Comparison of ENCODE assay signal across 8 cellular contexts in genomic region chr9:113221003-113221799, GRCh38. TPM values are rescaled to one million over a fixed set of nuclear protein-coding genes. Genes with fewer than 3 reads are reported as not detected.
DNase-seq lines count a peak whose midpoint lies in the region; ATAC-seq and TF ChIP-seq lines count a peak whose summit lies in the region.

FKBP15 (minus strand) TSS chr9:113221277; CDS start chr9:113221243, 34 bp downstream.
SLC31A1 (plus strand) TSS chr9:113221544; CDS start chr9:113256149, 34,605 bp downstream.

- H3K36me3 ChIP-seq in DOHH2 (ENCODE audit: control insufficient read depth, low read length) (peaks cover 55% of the 10 kb centered on the region), GM23338 (ENCODE audit: insufficient read depth) (no peaks in the 10 kb centered on the region)

- H3K4me2 ChIP-seq in DOHH2 (ENCODE audit: low read length) (peak within 1 kb of the TSS; percentile 93), GM23338 (peak within 1 kb of the TSS; percentile 99)

- peak; percentile 88 for ATAC-seq in GM23338
- ATAC-seq in natural killer cell: peak; percentile 91 to 99 (median 95)

- H3K4me3 Mint-ChIP-seq in GM23338 (peak within 1 kb of the TSS; percentile 98), natural killer cell (peak within 1 kb of the TSS; percentile 97)
- peak within 1 kb of the TSS; percentile 92 for H3K4me3 Mint-ChIP-seq in activated T-helper 2 cell treated with anti-CD3 and anti-CD28 coated beads, Interferon-gamma antibody, Interleukin-2, Interleukin-4, amounts not matched to agents 10 μg/mL and 5 μg/mL and 100 μg/mL, durations not matched to agents 14 hours and 24 hours and 36 hours (ENCODE audit: low read depth)

- peak within 1 kb of the TSS; percentile 95 for H3K27ac Mint-ChIP-seq in GM23338
- H3K27ac Mint-ChIP-seq in activated T-helper 2 cell treated with anti-CD3 and anti-CD28 coated beads, Interferon-gamma antibody, Interleukin-2, Interleukin-4, amounts not matched to agents 10 μg/mL and 5 μg/mL and 100 μg/mL, durations not matched to agents 14 hours and 24 hours and 36 hours: peak within 1 kb of the TSS; percentile 78
- H3K27ac Mint-ChIP-seq in natural killer cell: peak within 1 kb of the TSS; percentile 82 to 92

- H3K36me3 Mint-ChIP-seq in GM23338 (ENCODE audit: low read depth): no peaks in the 10 kb centered on the region; the same call in 2 of the 3 replicates
- peaks cover 31% of the 10 kb centered on the region for H3K36me3 Mint-ChIP-seq in activated T-helper 2 cell treated with anti-CD3 and anti-CD28 coated beads, Interferon-gamma antibody, Interleukin-2, Interleukin-4, amounts not matched to agents 10 μg/mL and 5 μg/mL and 100 μg/mL, durations not matched to agents 14 hours and 24 hours and 36 hours (ENCODE audit: low read depth)
- no peaks in the 10 kb centered on the region for H3K36me3 Mint-ChIP-seq in natural killer cell

- intact Hi-C loops in activated T-helper 2 cell treated with anti-CD3 and anti-CD28 coated beads, Interferon-gamma antibody, Interleukin-2, Interleukin-4, amounts not matched to agents 10 μg/mL and 5 μg/mL and 100 μg/mL, durations not matched to agents 14 hours and 24 hours and 36 hours (cut with micrococcal nuclease): loop anchor here (1.0 to 5.0 kb wide), 6 partner anchors 54 to 734 kb away; partner anchors contain the start of genes ALAD, C9orf43, CDC26 and KIAA1958
- intact Hi-C loops in natural killer cell (cut with micrococcal nuclease): loop anchor here (1.0 to 5.0 kb wide), 3 partner anchors 54 to 190 kb away; partner anchors contain the start of genes C9orf43, CDC26, POLE3 and PRPF4

- H3F3A ChIP-seq in DOHH2 (ENCODE audit: control insufficient read depth, insufficient read depth) (peaks cover 17% of the 10 kb centered on the region), GM23338 (replicated peaks; ENCODE audit: low read depth) (no peaks in the 10 kb centered on the region)

- peaks cover 95% of the 10 kb centered on the region for H3K79me2 ChIP-seq in DOHH2 (ENCODE audit: control insufficient read depth, low read length)
- H3K79me2 ChIP-seq in GM23338 (replicated peaks; ENCODE audit: insufficient read depth): peaks cover 55% of the 10 kb centered on the region

- peaks cover 9% of the 10 kb centered on the region for H3K27me3 Mint-ChIP-seq in GM23338 (ENCODE audit: insufficient read depth, low read depth, poor library complexity)
- H3K27me3 Mint-ChIP-seq in activated T-helper 2 cell treated with anti-CD3 and anti-CD28 coated beads, Interferon-gamma antibody, Interleukin-2, Interleukin-4, amounts not matched to agents 10 μg/mL and 5 μg/mL and 100 μg/mL, durations not matched to agents 14 hours and 24 hours and 36 hours (ENCODE audit: low read depth): no peaks in the 10 kb centered on the region
- no peaks in the 10 kb centered on the region for H3K27me3 Mint-ChIP-seq in natural killer cell (ENCODE audit: low read depth in 2 of 2)

- H3K9me3 Mint-ChIP-seq in GM23338: no peaks in the 10 kb centered on the region
- H3K9me3 Mint-ChIP-seq in activated T-helper 2 cell treated with anti-CD3 and anti-CD28 coated beads, Interferon-gamma antibody, Interleukin-2, Interleukin-4, amounts not matched to agents 10 μg/mL and 5 μg/mL and 100 μg/mL, durations not matched to agents 14 hours and 24 hours and 36 hours: no peaks in the 10 kb centered on the region
- H3K9me3 Mint-ChIP-seq in natural killer cell: no peaks in the 10 kb centered on the region

- DNase-seq in GM23338 (ENCODE audit: low spot score): peak; percentile 98
- peak; percentile 98 for DNase-seq in LHCN-M2 (ENCODE audit: low read depth)
- peak; percentile 96 for DNase-seq in RPMI8226
- peak; percentile 94 for DNase-seq in activated T-helper 2 cell treated with anti-CD3 and anti-CD28 coated beads, Interferon-gamma antibody, Interleukin-2, Interleukin-4, amounts not matched to agents 10 μg/mL and 5 μg/mL and 100 μg/mL, durations not matched to agents 14 hours and 24 hours and 36 hours (ENCODE audit: low spot score)
- peak; percentile 98 for DNase-seq in fibroblast of mammary gland (ENCODE audit: low read depth)
- DNase-seq in natural killer cell: peak; percentile 96
- peak; percentile 95 for DNase-seq in stimulated activated naive CD4-positive, alpha-beta T cell treated with Interleukin-2 at 50 U/mL for 16 hours (lab: John Stamatoyannopoulos, UW)

- H4K20me1 ChIP-seq in DOHH2 (ENCODE audit: control insufficient read depth, insufficient read depth, low read depth, low read length): peaks cover 3% of the 10 kb centered on the region; the same call in 1 of the 2 replicates
- no peaks in the 10 kb centered on the region for H4K20me1 ChIP-seq in GM23338 (replicated peaks; ENCODE audit: insufficient read depth)

- H3K27ac ChIP-seq in DOHH2 (ENCODE audit: low read depth, low read length): peak within 1 kb of the TSS; percentile 94
- peak within 1 kb of the TSS; percentile 90 for H3K27ac ChIP-seq in GM23338 (ENCODE audit: low read depth)

- H2AFZ ChIP-seq in GM23338: peak within 1 kb of the TSS; percentile 96

- no peaks in the 10 kb centered on the region for H3K27me3 ChIP-seq in DOHH2 (ENCODE audit: control insufficient read depth, low read length)
- H3K27me3 ChIP-seq in GM23338 (ENCODE audit: insufficient read depth): no peaks in the 10 kb centered on the region

- H3K4me1 ChIP-seq in DOHH2 (ENCODE audit: control insufficient read depth, low read length) (peaks cover 51% of the 10 kb centered on the region), GM23338 (ENCODE audit: insufficient read depth) (peaks cover 9% of the 10 kb centered on the region; the same call in 1 of the 2 replicates)

- H3K9me2 ChIP-seq in DOHH2 (replicated peaks; ENCODE audit: control insufficient read depth, low read length) (no peaks in the 10 kb centered on the region), GM23338 (ENCODE audit: insufficient read depth) (no peaks in the 10 kb centered on the region)

- H3K4me1 Mint-ChIP-seq in GM23338 (peaks cover 15% of the 10 kb centered on the region), natural killer cell (peaks cover 44 to 52% of the 10 kb centered on the region in 2 donors)
- H3K4me1 Mint-ChIP-seq in activated T-helper 2 cell treated with anti-CD3 and anti-CD28 coated beads, Interferon-gamma antibody, Interleukin-2, Interleukin-4, amounts not matched to agents 10 μg/mL and 5 μg/mL and 100 μg/mL, durations not matched to agents 14 hours and 24 hours and 36 hours (ENCODE audit: low read depth): peaks cover 41% of the 10 kb centered on the region

- H3K4me3 ChIP-seq in DOHH2 (ENCODE audit: low read length): peak within 1 kb of the TSS; percentile 94
- peak within 1 kb of the TSS; percentile 97 for H3K4me3 ChIP-seq in GM23338
- H3K4me3 ChIP-seq in fibroblast of mammary gland (ENCODE audit: control insufficient read depth, low read depth, low read length): peak within 1 kb of the TSS; percentile 81

- H3K9me3 ChIP-seq in DOHH2 (ENCODE audit: control insufficient read depth, insufficient read depth, low read length): no peaks in the 10 kb centered on the region

- TF ChIP-seq CTCF in DOHH2 (IDR thresholded peaks at IDR 0.05; ENCODE audit: low read depth, low read length, poor library complexity, severe bottlenecking) (no peak), GM23338 (conservative IDR thresholded peaks at IDR 0.05; ENCODE audit: low read depth in 2 of 2) (no peak), fibroblast of mammary gland (conservative IDR thresholded peaks at IDR 0.05; ENCODE audit: control insufficient read depth, insufficient read depth, low read depth, low read length) (no peak), natural killer cell (IDR thresholded peaks at IDR 0.05) (no peak)

TF ChIP-seq in GM23338, 12 proteins besides CTCF, POLR2A, EP300 and RAD21 (continues in another document):
- TF ChIP-seq NANOG (IDR thresholded peaks at IDR 0.05; ENCODE audit: borderline replicate concordance) (no peak), ZNF114 (CRISPR knock-in tag; IDR thresholded peaks at IDR 0.05) (no peak), REST (IDR thresholded peaks at IDR 0.05; ENCODE audit: unreplicated experiment) (no peak)

RNA-seq across cellular contexts. Expression of gene FKBP15, which starts in this region (rescaled TPM):
- 14.9 and 15.2 TPM in 2 replicates for total RNA-seq in GM23338 (2014; rRNA removed; shearing (Covaris generic))
- polyA plus RNA-seq in GM23338 (2016; fragmentation: Nextera tagmentation; extraction: Ambion mirVana): 7.6 and 7.9 TPM in 2 replicates
- 24.9 and 28.5 TPM in 2 replicates for total RNA-seq in LHCN-M2 (2014; rRNA removed)
- 18.9 TPM for polyA plus RNA-seq in LHCN-M2 (2012)
- total RNA-seq in activated T-helper 2 cell treated with anti-CD3 and anti-CD28 coated beads, Interferon-gamma antibody, Interleukin-2, Interleukin-4, amounts not matched to agents 10 μg/mL and 5 μg/mL and 100 μg/mL, durations not matched to agents 14 hours and 24 hours and 36 hours: 39.6 and 40.4 TPM in 2 replicates
- total RNA-seq in natural killer cell: 10 to 100 TPM; 35.0 to 37.9 (median 35.9) TPM

RNA-seq across cellular contexts. Expression of gene SLC31A1, which starts in this region (rescaled TPM):
- 32.1 and 33.3 TPM in 2 replicates for total RNA-seq in GM23338 (2014; rRNA removed; shearing (Covaris generic))
- polyA plus RNA-seq in GM23338 (2016; fragmentation: Nextera tagmentation; extraction: Ambion mirVana): 14.5 and 15.0 TPM in 2 replicates
- 15.1 and 15.8 TPM in 2 replicates for total RNA-seq in LHCN-M2 (2014; rRNA removed)
- polyA plus RNA-seq in LHCN-M2 (2012): 15.7 TPM
- total RNA-seq in activated T-helper 2 cell treated with anti-CD3 and anti-CD28 coated beads, Interferon-gamma antibody, Interleukin-2, Interleukin-4, amounts not matched to agents 10 μg/mL and 5 μg/mL and 100 μg/mL, durations not matched to agents 14 hours and 24 hours and 36 hours: 18.0 and 20.0 TPM in 2 replicates
- total RNA-seq in natural killer cell: 10 to 100 TPM in 2 of 3 donors, 1 to 10 TPM in 1; 7.9 to 27.8 (median 11.8) TPM

Comparison
In these comparisons a context has a peak if more than half of its experiments do, and no peak if none do; other contexts are left out.
1. Peak in every context shown above with its lines: DNase-seq, ATAC-seq, H3K4me3 ChIP-seq and H3K27ac ChIP-seq.